7 cellular contexts compared by ENCODE assay signal in the genomic region with DNA sequence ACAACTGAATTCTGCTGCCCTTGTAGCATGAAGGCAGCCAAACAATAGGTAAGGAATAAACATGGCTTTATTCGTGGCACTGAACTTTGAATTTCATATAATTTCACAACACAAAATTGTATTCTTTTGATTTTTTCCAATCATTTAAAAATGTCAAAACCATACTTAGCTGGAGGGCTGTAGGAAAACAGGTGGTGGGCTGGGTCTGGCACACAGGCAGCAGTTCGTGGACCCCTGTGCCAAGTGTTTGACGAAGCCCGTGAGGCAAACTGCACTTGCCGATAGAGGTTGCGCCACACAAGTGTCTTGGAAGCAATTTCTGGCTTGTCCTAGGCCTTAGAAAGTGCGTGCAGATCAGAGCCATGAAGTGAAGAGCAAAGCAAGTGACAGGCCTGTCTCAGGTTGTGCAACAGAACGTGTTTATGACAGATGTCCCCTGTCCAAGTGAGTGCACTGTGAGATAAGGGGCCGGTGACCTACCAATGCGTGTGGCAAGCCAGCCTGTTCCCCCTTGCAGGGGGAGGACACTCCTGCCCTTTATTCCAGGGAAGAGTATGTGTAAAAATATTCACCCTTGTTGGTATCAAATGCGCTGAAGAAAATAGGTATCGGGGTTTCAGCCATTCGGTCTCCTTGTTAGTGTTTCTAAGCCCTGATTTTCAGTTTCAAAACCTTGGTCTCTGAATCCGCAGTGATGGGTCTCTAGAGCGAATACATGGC. TPM values are rescaled to one million over a fixed set of nuclear protein-coding genes. Genes with fewer than 3 reads are reported as not detected.
DNase-seq lines count a peak whose midpoint lies in the region; ATAC-seq and TF ChIP-seq lines count a peak whose summit lies in the region.

No MANE protein-coding gene starts in this region.

- H3K4me3 ChIP-seq in GM12875 (ENCODE audit: low read depth, low read length) (peak overlapping the region; percentile 83), OCI-LY1 (ENCODE audit: low read depth, low read length, poor library complexity, severe bottlenecking) (peak overlapping the region; percentile 89), breast epithelium (peak overlapping the region; percentile 83 to 99 (median 83))

- H3K9me3 ChIP-seq in OCI-LY1 (ENCODE audit: low read length), result 0 out of 2 replicates have a peak, but pooled peaks cover 3% of the 10 kb centered on the region
- no peaks in the 10 kb centered on the region for H3K9me3 ChIP-seq in breast epithelium

- peak overlapping the region; percentile 86 for H3K27ac ChIP-seq in OCI-LY1 (ENCODE audit: low read depth, low read length, poor library complexity, severe bottlenecking)
- H3K27ac ChIP-seq in breast epithelium, result peak overlapping the region; percentile 87 to 93
- H3K27ac ChIP-seq in layer of hippocampus (ENCODE audit: low read depth, low read length), result peak overlapping the region; percentile 92

- H4K20me1 ChIP-seq in OCI-LY1 (ENCODE audit: insufficient read depth, low read length), result no peaks in the 10 kb centered on the region

- intact Hi-C loops in breast epithelium (cut with DNase I; ENCODE audit: low total_unique reads), result no loop called here

- H3K36me3 ChIP-seq in OCI-LY1 (ENCODE audit: insufficient read depth, low read length), result peaks cover 4% of the 10 kb centered on the region; the same call in 1 of the 2 replicates
- no peaks in the 10 kb centered on the region for H3K36me3 ChIP-seq in breast epithelium

- no peaks in the 10 kb centered on the region for H3K27me3 Mint-ChIP-seq in stimulated activated naive CD8-positive, alpha-beta T cell treated with anti-CD3 and anti-CD28 coated beads, Interleukin-15, Interleukin-2, amounts not matched to agents 100 ng/mL and 50 ng/mL, for 24 hours

- H3K4me1 ChIP-seq in OCI-LY1 (ENCODE audit: insufficient read depth, low read length, severe bottlenecking) (peaks cover 38% of the 10 kb centered on the region), breast epithelium (peaks cover 0 to 3% of the 10 kb centered on the region in 2 donors)

- H3K36me3 Mint-ChIP-seq in stimulated activated naive CD8-positive, alpha-beta T cell treated with anti-CD3 and anti-CD28 coated beads, Interleukin-15, Interleukin-2, amounts not matched to agents 100 ng/mL and 50 ng/mL, for 24 hours (ENCODE audit: low read depth), result no peaks in the 10 kb centered on the region

- H3K9me3 Mint-ChIP-seq in stimulated activated naive CD8-positive, alpha-beta T cell treated with anti-CD3 and anti-CD28 coated beads, Interleukin-15, Interleukin-2, amounts not matched to agents 100 ng/mL and 50 ng/mL, for 24 hours, result no peaks in the 10 kb centered on the region

- H3K4me2 ChIP-seq in OCI-LY1 (ENCODE audit: low read length), result peak overlapping the region; percentile 87

- peak overlapping the region; percentile 84 for H3K27ac Mint-ChIP-seq in stimulated activated naive CD8-positive, alpha-beta T cell treated with anti-CD3 and anti-CD28 coated beads, Interleukin-15, Interleukin-2, amounts not matched to agents 100 ng/mL and 50 ng/mL, for 24 hours

- H3K79me2 ChIP-seq in OCI-LY1 (ENCODE audit: insufficient read depth, low read length), result peaks cover 33% of the 10 kb centered on the region

- H2AFZ ChIP-seq in OCI-LY1 (ENCODE audit: low read length), result peak overlapping the region; percentile 36; the same call in 1 of the 2 replicates

- H3K9me2 ChIP-seq in OCI-LY1 (ENCODE audit: low read depth, low read length), result no peaks in the 10 kb centered on the region

- H3K4me3 Mint-ChIP-seq in stimulated activated naive CD8-positive, alpha-beta T cell treated with anti-CD3 and anti-CD28 coated beads, Interleukin-15, Interleukin-2, amounts not matched to agents 100 ng/mL and 50 ng/mL, for 24 hours, result peak overlapping the region; percentile 88

- no peaks in the 10 kb centered on the region for H3F3A ChIP-seq in OCI-LY1 (ENCODE audit: insufficient read depth, low read length)

- peak overlapping the region; percentile 88 for H3K9ac ChIP-seq in OCI-LY1 (ENCODE audit: low read length)

- no peaks in the 10 kb centered on the region for H3K27me3 ChIP-seq in OCI-LY1 (ENCODE audit: insufficient read depth, low read length)
- no peaks in the 10 kb centered on the region for H3K27me3 ChIP-seq in breast epithelium
- no peaks in the 10 kb centered on the region for H3K27me3 ChIP-seq in layer of hippocampus (ENCODE audit: control insufficient read depth, insufficient read depth, low read length)

- TF ChIP-seq CTCF in GM12875 (IDR thresholded peaks at IDR 0.05; ENCODE audit: borderline replicate concordance, insufficient read depth, low read depth, low read length) (no peak), OCI-LY1 (IDR thresholded peaks at IDR 0.05; ENCODE audit: low read length) (no peak), breast epithelium (IDR thresholded peaks at IDR 0.05) (no peak)

- ATAC-seq in HG02571 (IDR thresholded peaks at IDR 0.05; ENCODE audit: unreplicated experiment), result peak; percentile 30

- H3K4me1 Mint-ChIP-seq in stimulated activated naive CD8-positive, alpha-beta T cell treated with anti-CD3 and anti-CD28 coated beads, Interleukin-15, Interleukin-2, amounts not matched to agents 100 ng/mL and 50 ng/mL, for 24 hours (ENCODE audit: low read depth), result peaks cover 39% of the 10 kb centered on the region

- DNase-seq in breast epithelium (ENCODE audit: low spot score in 2 of 2), result no peak
- no peak for DNase-seq in NCI-H345 treated with DMSO at 0.1 percent for 48 hours (lab: John Stamatoyannopoulos, UW; ENCODE audit: unreplicated experiment)

- TF ChIP-seq POLR2A in breast epithelium (IDR thresholded peaks at IDR 0.05), result no peak

RNA-seq across cellular contexts. Expression of a gene that starts 0.8 kb away (rescaled TPM):
- total RNA-seq in breast epithelium, result 100 to 1,000 TPM; 148 to 334 (median 278) TPM

RNA-seq across cellular contexts. Expression of a gene that starts 42.6 kb away (rescaled TPM):
- under 1 TPM in 2 of 3 donors, not detected in 1; 0.16 to 0.33 TPM for total RNA-seq in breast epithelium
